10 cellular contexts compared by ENCODE assay signal in the genomic region with DNA sequence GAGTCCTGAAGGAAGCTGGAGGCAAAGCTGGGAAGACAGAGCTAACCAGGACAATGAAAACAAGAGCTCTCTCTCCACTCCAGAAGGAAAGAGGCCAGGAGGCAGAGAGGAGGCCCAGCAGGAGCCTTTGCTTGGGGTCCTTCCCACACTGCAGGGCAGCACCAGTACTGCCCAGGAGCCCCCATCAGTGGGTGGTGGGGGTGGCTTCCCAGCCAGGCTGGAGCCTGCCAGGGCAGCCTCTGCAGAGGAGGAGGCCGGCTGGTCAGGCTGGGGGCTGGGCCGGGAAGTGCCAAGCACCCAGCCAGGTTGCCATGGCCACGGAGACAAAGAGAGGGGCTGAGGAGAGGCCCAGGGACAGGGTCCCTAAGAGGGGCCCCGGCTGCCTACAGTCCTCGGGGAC. TPM values are rescaled to one million over a fixed set of nuclear protein-coding genes. Genes with fewer than 3 reads are reported as not detected.
DNase-seq lines count a peak whose midpoint lies in the region; ATAC-seq lines count a peak whose summit lies in the region.
"Had no signal": no experiment of that assay in that cellular context is flagged by ENCODE, and none has a peak within 500 bp of the region (broad histone marks: within the 10 kb centered on the region; RNA-seq: fewer than 3 reads in every experiment).

No MANE protein-coding gene starts in this region.

- no peak overlapping the region for H2AFZ ChIP-seq in neuronal stem cell (ENCODE audit: low read length)

- no peak overlapping the region for H2BK12ac ChIP-seq in neuronal stem cell (ENCODE audit: low read length)

- no CpG with 5 or more reads among the region's 5 CpGs for WGBS in neuronal stem cell (ENCODE audit: extremely low coverage in 2 of 2, insufficient read length in 2 of 2, insufficient replicate concordance in 1 of 2), 2 donors

- H3K4ac ChIP-seq in neuronal stem cell (ENCODE audit: low read length): no peak overlapping the region

- no peak overlapping the region for H3K23ac ChIP-seq in neuronal stem cell (ENCODE audit: low read depth, low read length, poor library complexity)

- H3K27ac ChIP-seq in KOPT-K1 (ENCODE audit: low read depth, low read length, poor library complexity, severe bottlenecking) (peak overlapping the region; percentile 10), neuronal stem cell (replicated peaks; ENCODE audit: low read length) (peak overlapping the region; percentile 78)

- H3K4me2 ChIP-seq in neuronal stem cell (ENCODE audit: insufficient read depth, low read length, poor library complexity, severe bottlenecking): peak overlapping the region; percentile 40

- H3K9me3 Mint-ChIP-seq in effector memory CD8-positive, alpha-beta T cell: no peaks in the 10 kb centered on the region
- H3K9me3 Mint-ChIP-seq: HFFc6 had no signal

- no peak overlapping the region for H3K4me3 ChIP-seq in neuronal stem cell (ENCODE audit: low read length in 2 of 2)

- H2BK120ac ChIP-seq in neuronal stem cell (ENCODE audit: low read depth, low read length): no peak overlapping the region

- H3K4me1 Mint-ChIP-seq in effector memory CD8-positive, alpha-beta T cell (ENCODE audit: low read depth in 2 of 2): peaks cover 70 to 83% of the 10 kb centered on the region in 2 donors

- no peak overlapping the region for H2BK15ac ChIP-seq in neuronal stem cell (ENCODE audit: low read length)

- no peak overlapping the region for H4K91ac ChIP-seq in neuronal stem cell (ENCODE audit: low read depth, low read length, poor library complexity)

- H3K27ac Mint-ChIP-seq in effector memory CD8-positive, alpha-beta T cell: peak overlapping the region in 1 of 2 donors; percentile 71
- H3K27ac Mint-ChIP-seq: HFFc6 had no signal

- peak overlapping the region; percentile 56 for H2BK5ac ChIP-seq in neuronal stem cell (ENCODE audit: low read length)

- no peaks in the 10 kb centered on the region for H3K79me1 ChIP-seq in neuronal stem cell (ENCODE audit: low read depth, low read length)

- H3K9ac ChIP-seq in neuronal stem cell (ENCODE audit: low read depth, low read length, poor library complexity): peak overlapping the region; percentile 38

- no peaks in the 10 kb centered on the region for H3K36me3 ChIP-seq in KOPT-K1 (ENCODE audit: insufficient read depth, low read length)
- peaks cover 0 to 5% of the 10 kb centered on the region in 2 donors for H3K36me3 ChIP-seq in neuronal stem cell (replicated peaks in 1 of 2; ENCODE audit: control insufficient read depth in 2 of 2, insufficient read depth in 2 of 2, low read length in 2 of 2)

- no peaks in the 10 kb centered on the region for H3K27me3 ChIP-seq in neuronal stem cell (ENCODE audit: control insufficient read depth in 3 of 3, insufficient read depth in 3 of 3, low read depth in 1 of 3, low read length in 3 of 3)

- DNase-seq in CMK (ENCODE audit: low read depth): peak; percentile 55
- DNase-seq in effector memory CD8-positive, alpha-beta T cell: no peak
- DNase-seq in neuronal stem cell (ENCODE audit: low spot score): peak; percentile 46
- no peak for DNase-seq in stimulated activated CD4-positive, alpha-beta T cell treated with anti-CD3 and anti-CD28 coated beads, Interleukin-15, amount 100 ng/mL, for 24 hours
- DNase-seq: activated CD4-positive, CD25-positive, alpha-beta regulatory T cell treated with anti-CD3 and anti-CD28 coated beads, Interleukin-2, amount 50 U/mL, for 72 hours; HFFc6; NCI-H2081 had no signal

- H3K14ac ChIP-seq in neuronal stem cell (ENCODE audit: low read length): no peak overlapping the region

- H2AK5ac ChIP-seq in neuronal stem cell (ENCODE audit: low read depth, low read length): no peak overlapping the region

- peak overlapping the region; percentile 1 to 2 for H3K4me3 Mint-ChIP-seq in effector memory CD8-positive, alpha-beta T cell
- H3K4me3 Mint-ChIP-seq: HFFc6 had no signal

- no peaks in the 10 kb centered on the region for H3K27me3 Mint-ChIP-seq in effector memory CD8-positive, alpha-beta T cell

- H3K9me3 ChIP-seq in KOPT-K1 (ENCODE audit: insufficient read depth, low read length, poor library complexity, severe bottlenecking) (no peaks in the 10 kb centered on the region), neuronal stem cell (replicated peaks in 1 of 2; ENCODE audit: control insufficient read depth in 2 of 2, insufficient read depth in 1 of 2, low read depth in 1 of 2, low read length in 2 of 2) (no peaks in the 10 kb centered on the region)

- ATAC-seq in effector memory CD8-positive, alpha-beta T cell (replicated peaks): no peak
- ATAC-seq in HG03025 (IDR thresholded peaks at IDR 0.05; ENCODE audit: low FRiP score, unreplicated experiment): no peak
- ATAC-seq in HG03095 (IDR thresholded peaks at IDR 0.05; ENCODE audit: unreplicated experiment): no peak

- H4K8ac ChIP-seq in neuronal stem cell (ENCODE audit: low read depth, low read length): no peak overlapping the region

- H3K4me1 ChIP-seq in neuronal stem cell (ENCODE audit: control insufficient read depth in 2 of 2, insufficient read depth in 1 of 2, low read depth in 1 of 2, low read length in 2 of 2): peaks cover 34 to 72% of the 10 kb centered on the region in 2 donors

- peaks cover 21% of the 10 kb centered on the region for H3K36me3 Mint-ChIP-seq in effector memory CD8-positive, alpha-beta T cell (ENCODE audit: insufficient read depth)

- H3K18ac ChIP-seq in neuronal stem cell (ENCODE audit: low read length): peak overlapping the region; percentile 93

RNA-seq across cellular contexts. Expression of gene PREX1, which starts 33.4 kb away (rescaled TPM):
- 10.0 TPM for polyA plus RNA-seq in neuronal stem cell (2013, experiment 1 of 2)
- 10.7 TPM for polyA plus RNA-seq in neuronal stem cell (2013, experiment 2 of 2)

Comparison
In these comparisons a context has a peak if more than half of its experiments do, and no peak if none do; other contexts are left out.
1. DNase-seq: peak in CMK (single experiment) and neuronal stem cell (single experiment); none in effector memory CD8-positive, alpha-beta T cell (0 of 3) and stimulated activated CD4-positive, alpha-beta T cell treated with anti-CD3 and anti-CD28 coated beads, Interleukin-15, amount 100 ng/mL, for 24 hours (single experiment).